In the genomic region with DNA sequence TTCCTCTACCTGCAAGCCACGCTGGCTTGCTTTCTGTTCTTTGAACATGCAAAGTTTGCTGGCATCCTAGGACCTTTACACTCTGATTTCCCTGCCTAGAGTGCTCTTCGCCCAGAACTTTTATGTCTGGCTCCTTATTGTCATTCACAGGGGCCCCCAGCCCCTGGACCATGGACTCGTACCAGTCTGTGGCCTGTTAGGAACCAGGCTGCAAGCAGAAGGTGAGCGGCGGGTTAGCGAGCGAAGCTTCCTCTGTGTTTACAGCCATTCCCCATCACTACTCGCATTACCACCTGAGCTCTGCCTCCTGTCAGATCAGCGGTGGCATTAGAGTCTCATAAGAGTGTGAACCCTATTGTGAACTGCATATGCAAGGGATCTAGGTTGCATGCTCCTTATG, we compare ENCODE assay signal across 8 cellular contexts.
"Had no signal": no experiment of that assay in that cellular context is flagged by ENCODE, and none has a peak within 500 bp of the region (broad histone marks: within the 10 kb centered on the region; RNA-seq: fewer than 3 reads in every experiment).

No MANE protein-coding gene starts in this region.

- H3K4me3 ChIP-seq: GM12878 had no signal

- ATAC-seq: GM12878 had no signal

- FAIRE-seq: G401.6, GM12878, GM12891, GM12892, GM18507, GM19239 had no signal

- DNase-seq: GDM1, GF-D8 had no signal
